13 cellular contexts compared by ENCODE assay signal in genomic region chr10:116215651-116216050, GRCh38. TPM values are rescaled to one million over a fixed set of nuclear protein-coding genes. Genes with fewer than 3 reads are reported as not detected.
"Had no signal": no experiment of that assay in that cellular context is flagged by ENCODE, and none has a peak within 500 bp of the region (broad histone marks: within the 10 kb centered on the region; RNA-seq: fewer than 3 reads in every experiment).

No MANE protein-coding gene starts in this region.

- H3K27me3 Mint-ChIP-seq: naive thymus-derived CD8-positive, alpha-beta T cell had no signal

- DNase-seq: gastrocnemius medialis; left colon; left ventricle myocardium superior; mucosa of descending colon; naive thymus-derived CD8-positive, alpha-beta T cell; ovary; right cardiac atrium; small intestine; stimulated activated CD4-positive, alpha-beta T cell treated with anti-CD3 and anti-CD28 coated beads, Interleukin-12 subunit alpha, Interleukin-12 subunit beta, amount 100 ng/mL, for 4 hours; stimulated activated naive CD4-positive, alpha-beta T cell; stomach; substantia nigra; trophoblast cell had no signal

- H3K27ac Mint-ChIP-seq: naive thymus-derived CD8-positive, alpha-beta T cell had no signal

- H3K4me3 Mint-ChIP-seq: naive thymus-derived CD8-positive, alpha-beta T cell had no signal

- H3K4me1 Mint-ChIP-seq: naive thymus-derived CD8-positive, alpha-beta T cell had no signal

- H3K36me3 Mint-ChIP-seq: naive thymus-derived CD8-positive, alpha-beta T cell had no signal

- ATAC-seq: gastrocnemius medialis; left colon; left ventricle myocardium superior; mucosa of descending colon; naive thymus-derived CD8-positive, alpha-beta T cell; right cardiac atrium had no signal

RNA-seq across cellular contexts. Expression of gene GFRA1, which starts 57.4 kb away (rescaled TPM):
- total RNA-seq: naive thymus-derived CD8-positive, alpha-beta T cell had no signal
- polyA plus RNA-seq: naive thymus-derived CD8-positive, alpha-beta T cell had no signal
